ENCODE assay signal across 16 cellular contexts in genomic region chr15:47398115-47398514, GRCh38.
A peak's percentile ranks its signal among the peaks of the same experiment; 100 is the strongest.
DNase-seq lines count a peak whose midpoint lies in the region; ATAC-seq and TF ChIP-seq lines count a peak whose summit lies in the region.
"Had no signal": no experiment of that assay in that cellular context is flagged by ENCODE, and none has a peak within 500 bp of the region (broad histone marks: within the 10 kb centered on the region; RNA-seq: fewer than 3 reads in every experiment).

No MANE protein-coding gene starts in this region.

- H3K27ac ChIP-seq in heart right ventricle (peak overlapping the region in 4 of 10 donors; percentile 20 to 54 (median 44)), subcutaneous abdominal adipose tissue (ENCODE audit: low read depth, low read length) (peak overlapping the region; percentile 42), PC-3 (ENCODE audit: low read length) (no peak overlapping the region)
- H3K27ac ChIP-seq: BLaER1, GM23248 had no signal

- TF ChIP-seq CTCF in heart right ventricle (IDR thresholded peaks at IDR 0.05): no peak
- no peak for TF ChIP-seq CTCF in PC-3 (conservative IDR thresholded peaks at IDR 0.05; ENCODE audit: low read depth, low read length)

- H3K4me3 ChIP-seq in heart right ventricle (no peak overlapping the region), subcutaneous abdominal adipose tissue (ENCODE audit: low read depth in 1 of 5, low read length in 5 of 5) (no peak overlapping the region), PC-3 (ENCODE audit: low read length) (no peak overlapping the region)
- H3K4me3 ChIP-seq: BLaER1, GM12878, GM23248 had no signal

- no peaks in the 10 kb centered on the region for H3K36me3 ChIP-seq in heart right ventricle
- H3K36me3 ChIP-seq in subcutaneous abdominal adipose tissue (ENCODE audit: control insufficient read depth in 5 of 5, insufficient read depth in 5 of 5, low read length in 5 of 5): no peaks in the 10 kb centered on the region
- no peaks in the 10 kb centered on the region for H3K36me3 ChIP-seq in PC-3 (ENCODE audit: low read depth, low read length)
- H3K36me3 ChIP-seq: BLaER1 had no signal

- no peaks in the 10 kb centered on the region for H3K9me2 ChIP-seq in PC-3 (replicated peaks; ENCODE audit: low read length)

- intact Hi-C loops in heart right ventricle (cut with DNase I): loop anchor here in 1 of 10 donors (5.0 kb wide), 1 partner anchor 39 kb away; no protein-coding TSS in a partner anchor
- intact Hi-C loops in cardiac septum (cut with DNase I): loop anchor here (5.0 kb wide), 1 partner anchor 74 kb away; no protein-coding TSS in a partner anchor
- intact Hi-C loops in left cardiac atrium (cut with DNase I): no loop called here
- intact Hi-C loops in PC-3 (cut with micrococcal nuclease): no loop called here

- H2AFZ ChIP-seq in PC-3 (ENCODE audit: low read length): no peak overlapping the region
- H2AFZ ChIP-seq: GM23248 had no signal

- H3K9me3 ChIP-seq in heart right ventricle (no peaks in the 10 kb centered on the region), subcutaneous abdominal adipose tissue (ENCODE audit: control insufficient read depth in 5 of 5, low read length in 5 of 5) (no peaks in the 10 kb centered on the region), PC-3 (ENCODE audit: low read length) (no peaks in the 10 kb centered on the region)
- H3K9me3 ChIP-seq: BLaER1, Caco-2 had no signal

- no peaks in the 10 kb centered on the region for H4K20me1 ChIP-seq in PC-3 (ENCODE audit: low read length)
- H4K20me1 ChIP-seq: BLaER1 had no signal

- no peak overlapping the region for H3K9ac ChIP-seq in subcutaneous abdominal adipose tissue (ENCODE audit: low read length in 5 of 5)
- no peak overlapping the region for H3K9ac ChIP-seq in PC-3 (ENCODE audit: low read length)
- H3K9ac ChIP-seq: BLaER1, GM23248 had no signal

- ATAC-seq in heart right ventricle: peak in 7 of 8 donors; percentile 35 to 82 (median 72)
- ATAC-seq in SK-N-SH treated with all-trans-retinoic acid at 6 μM for 48 hours: no peak
- peak; percentile 66 to 75 for ATAC-seq in left cardiac atrium
- ATAC-seq in PC-3: no peak
- ATAC-seq in GM18519 (IDR thresholded peaks at IDR 0.05; ENCODE audit: low FRiP score, unreplicated experiment): no peak
- ATAC-seq: GM12878, HCT116 had no signal

- H3K4me1 ChIP-seq in heart right ventricle (peaks cover 0 to 35% (median 13%) of the 10 kb centered on the region in 9 donors), subcutaneous abdominal adipose tissue (ENCODE audit: control insufficient read depth in 5 of 5, insufficient read depth in 5 of 5, low read length in 5 of 5) (peaks cover 0 to 18% (median 4%) of the 10 kb centered on the region in 5 donors), PC-3 (ENCODE audit: insufficient read depth, low read length) (no peaks in the 10 kb centered on the region)
- H3K4me1 ChIP-seq: Caco-2 had no signal

- POLR2A ChIA-PET in PC-3 (lab: Charles Lee; ENCODE audit: unreplicated experiment): no interaction called here

- H3K27me3 ChIP-seq in heart right ventricle: peaks cover 0 to 3% (median 0%) of the 10 kb centered on the region in 7 donors
- H3K27me3 ChIP-seq in subcutaneous abdominal adipose tissue (ENCODE audit: control insufficient read depth in 5 of 5, insufficient read depth in 4 of 5, low read length in 5 of 5): peaks cover 0 to 2% (median 0%) of the 10 kb centered on the region in 5 donors
- H3K27me3 ChIP-seq in PC-3 (ENCODE audit: low read length): no peaks in the 10 kb centered on the region
- H3K27me3 ChIP-seq: BLaER1 had no signal

- H3K79me2 ChIP-seq in PC-3 (ENCODE audit: low read length): no peaks in the 10 kb centered on the region

- H3F3A ChIP-seq in PC-3 (ENCODE audit: low read length, unreplicated experiment): no peaks in the 10 kb centered on the region

- 22% methylated on average over 3 of the region's 3 CpGs for WGBS in heart right ventricle, 2 donors

- CTCF ChIA-PET in PC-3 (lab: Charles Lee): no interaction called here

- no TSS peak for BruUV-seq in PC-3 (replicated peaks; lab: Mats Ljungman, UMichigan)

- DNase-seq in heart right ventricle (no peak), cardiac septum (ENCODE audit: low spot score) (no peak), left cardiac atrium (no peak), PC-3 (no peak), NCI-H1694 (lab: John Stamatoyannopoulos, UW) (no peak)
- DNase-seq: AML-193; Caco-2; CD8-positive, alpha-beta memory T cell; DMS79; GM23248 had no signal

- H3K4me2 ChIP-seq in PC-3 (ENCODE audit: low read length): no peak overlapping the region
- H3K4me2 ChIP-seq: BLaER1 had no signal

TF ChIP-seq in SK-N-SH treated with all-trans-retinoic acid at 6 μM for 48 hours, 23 proteins besides CTCF, POLR2A, EP300 and RAD21:
- TF ChIP-seq ISL1 (CRISPR knock-in tag; IDR thresholded peaks at IDR 0.05): peak; percentile 64; the same call in 1 of the 2 replicates
- no peak for TF ChIP-seq ZNF565 (CRISPR knock-in tag; conservative IDR thresholded peaks at IDR 0.05; ENCODE audit: low read depth)
- TF ChIP-seq CSRNP3 (CRISPR knock-in tag; IDR thresholded peaks at IDR 0.05): no peak
- TF ChIP-seq TCF4 (CRISPR knock-in tag; IDR thresholded peaks at IDR 0.05; ENCODE audit: borderline replicate concordance): peak; percentile 50; the same call in 1 of the 2 replicates
- TF ChIP-seq BACH2 (CRISPR knock-in tag; IDR thresholded peaks at IDR 0.05; ENCODE audit: borderline replicate concordance): no peak
- TF ChIP-seq ZNF70 (CRISPR knock-in tag; IDR thresholded peaks at IDR 0.05): peak; percentile 74
- no peak for TF ChIP-seq OSR1 (CRISPR knock-in tag; IDR thresholded peaks at IDR 0.05)
- peak; percentile 70; the same call in 1 of the 2 replicates for TF ChIP-seq TSHZ2 (CRISPR knock-in tag; IDR thresholded peaks at IDR 0.05)

Comparison
In these comparisons a context has a peak if more than half of its experiments do, and no peak if none do; other contexts are left out.
1. ATAC-seq: peak in heart right ventricle (7 of 8) and left cardiac atrium (2 of 2); none in SK-N-SH treated with all-trans-retinoic acid at 6 μM for 48 hours (single experiment), PC-3 (single experiment) and GM18519 (single experiment).